In the genomic region with DNA sequence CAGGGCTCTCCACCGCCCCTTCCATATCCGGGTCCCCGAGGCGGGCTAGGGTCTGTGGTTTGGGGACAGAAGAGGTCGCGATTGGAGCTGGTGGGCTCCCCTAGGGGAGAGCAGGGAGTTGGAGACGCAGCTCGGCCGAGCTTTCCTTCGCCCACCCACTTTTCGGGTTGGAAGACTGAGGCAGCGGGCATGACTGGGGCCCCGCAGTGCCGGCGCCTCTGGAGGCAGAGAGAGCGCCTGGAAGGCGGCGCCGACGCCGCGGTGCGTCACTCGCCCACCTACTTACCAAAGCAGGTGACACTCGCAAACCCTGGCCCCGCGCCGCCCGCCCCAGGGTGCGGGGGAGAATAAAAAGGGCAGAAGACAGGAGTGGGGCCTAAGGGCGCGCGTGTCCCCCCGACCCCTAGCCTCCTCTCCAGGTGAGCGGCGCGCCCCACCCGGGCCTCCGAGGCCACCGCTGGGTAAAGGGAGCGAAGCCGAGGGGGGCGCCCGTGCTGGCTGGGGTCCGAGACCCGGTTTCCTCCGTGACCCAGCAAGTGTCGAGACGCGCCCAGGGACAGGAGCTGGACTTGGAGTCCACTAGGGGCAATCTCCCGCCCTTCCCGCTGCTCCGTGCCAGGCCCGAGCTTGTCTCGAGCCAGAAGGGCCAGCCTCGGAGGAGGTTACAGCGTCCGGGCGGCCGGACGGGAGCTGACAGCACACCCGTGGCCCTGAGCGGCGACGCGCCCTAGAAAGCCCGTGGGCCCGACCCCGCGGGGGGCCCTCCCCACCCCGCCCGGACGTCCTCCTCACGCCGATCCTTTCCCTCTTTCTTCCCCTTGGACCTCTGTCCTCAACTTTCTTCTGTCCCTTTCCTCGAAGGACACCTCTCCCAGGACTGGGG, we compare ENCODE assay signal across 8 cellular contexts. TPM values are rescaled to one million over a fixed set of nuclear protein-coding genes. Genes with fewer than 3 reads are reported as not detected.
DNase-seq lines count a peak whose midpoint lies in the region; ATAC-seq and TF ChIP-seq lines count a peak whose summit lies in the region.

No MANE protein-coding gene starts in this region.

- peak; percentile 20 for ATAC-seq in Right ventricle myocardium inferior
- peak; percentile 30 for ATAC-seq in HG03066 (IDR thresholded peaks at IDR 0.05; ENCODE audit: low read depth, unreplicated experiment)
- ATAC-seq in SK-N-SH treated with all-trans-retinoic acid at 6 μM for 48 hours: peak; percentile 52

- TF ChIP-seq POLR2A in adrenal gland (IDR thresholded peaks at IDR 0.05) (no peak), spleen (IDR thresholded peaks at IDR 0.05) (no peak)

- H3K9me3 ChIP-seq in adrenal gland (replicated peaks in 1 of 3) (no peaks in the 10 kb centered on the region), iPS-15b (ENCODE audit: control insufficient read depth, insufficient read depth, low read length) (no peaks in the 10 kb centered on the region), spleen (no peaks in the 10 kb centered on the region)

- peak overlapping the region; percentile 65 for H3K9ac ChIP-seq in iPS-15b (ENCODE audit: low read depth, low read length)

- intact Hi-C loops in Right ventricle myocardium inferior (cut with DNase I) (loop anchor here (5.0 kb wide), 1 partner anchor 231 kb away; no protein-coding TSS in a partner anchor), cardiac septum (cut with DNase I) (loop anchor here (1.0 to 5.0 kb wide), 2 partner anchors 121 to 184 kb away; a partner anchor contains a TSS), adrenal gland (cut with DNase I) (loop anchor here in 1 of 2 donors (5.0 kb wide), 1 partner anchor 186 kb away; no protein-coding TSS in a partner anchor), spleen (cut with DNase I; ENCODE audit: low total_unique reads) (no loop called here)

- H3K27ac ChIP-seq in adrenal gland (peak overlapping the region in 3 of 5 donors; percentile 72 to 90 (median 90)), spleen (peak overlapping the region; percentile 26 to 84 (median 64))

- TF ChIP-seq CTCF in adrenal gland (IDR thresholded peaks at IDR 0.05) (peak in 2 of 6 experiments; percentile 30 to 33), spleen (IDR thresholded peaks at IDR 0.05 in 8 of 11, conservative IDR thresholded peaks at IDR 0.05 in 3 of 11) (peak in 1 of 11 experiments; percentile 8)

- WGBS in adrenal gland, 4 donors: 0 to 1% (median 1%) methylated on average over 31 to 76 of the region's 76 CpGs
- 1 to 2% (median 1%) methylated on average over 23 to 76 of the region's 76 CpGs for WGBS in spleen, 5 donors

- H3K4me1 ChIP-seq in adrenal gland (replicated peaks in 1 of 2): peaks cover 15 to 19% of the 10 kb centered on the region in 2 donors
- H3K4me1 ChIP-seq in iPS-15b (ENCODE audit: control insufficient read depth, insufficient read depth, low read length): peaks cover 7% of the 10 kb centered on the region
- peaks cover 17 to 37% (median 29%) of the 10 kb centered on the region in 6 donors for H3K4me1 ChIP-seq in spleen

- H3K27me3 ChIP-seq in adrenal gland: no peaks in the 10 kb centered on the region
- H3K27me3 ChIP-seq in iPS-15b (ENCODE audit: control insufficient read depth, insufficient read depth, low read length): peaks cover 48% of the 10 kb centered on the region
- peaks cover 0 to 50% (median 17%) of the 10 kb centered on the region in 7 donors for H3K27me3 ChIP-seq in spleen (replicated peaks in 1 of 7)

- peak overlapping the region in 2 of 4 donors; percentile 47 to 72 for H3K4me3 ChIP-seq in adrenal gland
- peak overlapping the region; percentile 79 for H3K4me3 ChIP-seq in iPS-15b (ENCODE audit: low read depth, low read length)
- H3K4me3 ChIP-seq in spleen: peak overlapping the region; percentile 40 to 93 (median 65)

- H3K36me3 ChIP-seq in adrenal gland (replicated peaks in 1 of 2): no peaks in the 10 kb centered on the region
- no peaks in the 10 kb centered on the region for H3K36me3 ChIP-seq in iPS-15b (ENCODE audit: control insufficient read depth, insufficient read depth, low read length)
- H3K36me3 ChIP-seq in spleen: no peaks in the 10 kb centered on the region

- DNase-seq in Right ventricle myocardium inferior (ENCODE audit: missing footprints): peak; percentile 78
- no peak for DNase-seq in cardiac septum (ENCODE audit: low spot score)
- DNase-seq in adrenal gland: peak; percentile 59 to 78 (median 73)
- peak; percentile 89 for DNase-seq in spleen
- no peak for DNase-seq in dedifferentiated amniotic fluid mesenchymal stem cell (ENCODE audit: extremely low spot score)

TF ChIP-seq in SK-N-SH treated with all-trans-retinoic acid at 6 μM for 48 hours, 23 proteins besides CTCF, POLR2A, EP300 and RAD21:
- 0 out of 2 replicates have a peak, but pooled peaks have one; percentile 52 for TF ChIP-seq GLIS3 (CRISPR knock-in tag; IDR thresholded peaks at IDR 0.05)
- no peak for TF ChIP-seq ZNF8 (CRISPR knock-in tag; IDR thresholded peaks at IDR 0.05)

RNA-seq across cellular contexts. Expression of a gene that starts 34.4 kb away (rescaled TPM):
- 1.3 TPM for total RNA-seq in Right ventricle myocardium inferior
- 3.0 TPM for total RNA-seq in cardiac septum
- total RNA-seq in adrenal gland: 1 to 10 TPM; 2.4 to 8.0 (median 4.0) TPM
- 1 to 10 TPM; 2.2 to 5.6 (median 5.1) TPM for polyA plus RNA-seq in adrenal gland
- under 1 TPM in 4 of 7 donors, not detected in 3; 0.10 to 0.42 (median 0.17) TPM for total RNA-seq in spleen
- polyA plus RNA-seq in spleen: under 1 TPM in 2 of 3 donors, not detected in 1; 0.06 to 0.18 TPM

Comparison
In these comparisons a context has a peak if more than half of its experiments do, and no peak if none do; other contexts are left out.
1. DNase-seq: peak in Right ventricle myocardium inferior (single experiment), adrenal gland (7 of 7) and spleen (single experiment); none in cardiac septum (single experiment) and dedifferentiated amniotic fluid mesenchymal stem cell (single experiment).
2. Peak in every context shown above with its lines, with median percentiles within 50 percentile points of each other: ATAC-seq.